8 cellular contexts compared by ENCODE assay signal in the genomic region with DNA sequence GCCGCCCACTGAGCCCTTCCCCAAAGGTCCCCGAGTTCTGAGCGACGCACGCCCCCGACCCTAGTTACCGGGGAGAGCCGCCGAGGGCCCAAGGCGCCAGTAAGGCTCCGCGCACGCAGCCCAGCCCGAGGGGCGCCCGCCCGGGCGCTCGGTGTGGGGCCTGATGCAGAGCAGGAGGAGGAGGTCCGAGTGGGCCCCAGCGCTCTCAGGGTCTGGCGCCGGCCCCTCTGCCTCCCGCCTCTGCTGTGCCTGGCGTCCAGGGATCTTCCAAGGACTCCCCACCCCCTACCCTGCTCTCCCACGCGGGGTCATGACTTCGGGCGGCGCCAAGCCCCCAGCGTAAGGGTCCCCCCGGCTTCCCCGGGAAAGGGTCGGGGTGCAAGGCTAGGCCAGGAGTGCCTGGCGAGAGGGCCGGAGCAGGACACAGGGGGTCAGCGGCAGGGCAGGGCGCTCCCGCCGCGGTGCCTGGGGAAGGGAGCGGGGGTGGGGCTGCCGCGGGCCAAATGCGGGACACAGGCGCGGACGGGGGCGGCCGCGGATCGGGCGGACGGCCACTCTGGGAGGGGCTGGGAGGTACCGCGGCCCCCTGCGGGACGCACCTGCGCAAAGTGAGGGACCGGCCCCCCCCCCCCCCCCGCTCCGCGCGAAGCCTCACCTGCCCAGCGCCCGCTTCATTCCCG. TPM values are rescaled to one million over a fixed set of nuclear protein-coding genes. Genes with fewer than 3 reads are reported as not detected.
DNase-seq lines count a peak whose midpoint lies in the region; ATAC-seq, FAIRE-seq and TF ChIP-seq lines count a peak whose summit lies in the region.

No MANE protein-coding gene starts in this region.

- under 1% methylated on average over 40 of the region's 67 CpGs for WGBS in GM12878 (ENCODE audit: insufficient coverage, insufficient replicate concordance, low lambda C conversion rate, missing lambda C conversion rate)
- WGBS in small intestine, 3 donors: 0 to 1% (median 0%) methylated on average over 33 to 67 of the region's 67 CpGs

- BruUV-seq in GM12878 (replicated peaks; lab: Mats Ljungman, UMichigan): no TSS peak

- POLR2A ChIA-PET in GM12878 (lab: Charles Lee): interaction anchor here (1.4 kb wide), 1 partner anchor 18 kb away, joined by 3 read pairs; a partner anchor contains a TSS

- H3K4me1 ChIP-seq in SJSA1 (replicated peaks) (peaks cover 7% of the 10 kb centered on the region), GM12878 (ENCODE audit: control insufficient read depth, insufficient read depth, low read length) (no peaks in the 10 kb centered on the region; the same call in 1 of the 2 replicates), iPS-20b (ENCODE audit: insufficient read depth, low read length) (no peaks in the 10 kb centered on the region; the same call in 1 of the 2 replicates), small intestine (ENCODE audit: control insufficient read depth in 2 of 2, insufficient read depth in 1 of 2, low read depth in 1 of 2, low read length in 1 of 2) (no peaks in the 10 kb centered on the region)

- H3K4me2 ChIP-seq in GM12878 (ENCODE audit: control insufficient read depth, insufficient read depth): peak overlapping the region; percentile 56

- in situ Hi-C loops in GM12878 (cut with MboI): loop anchor here (5.0 kb wide), 1 partner anchor 93 kb away; no protein-coding TSS in a partner anchor

- ATAC-seq in GM19395 (IDR thresholded peaks at IDR 0.05; ENCODE audit: unreplicated experiment): peak; percentile 35
- peak; percentile 29 for ATAC-seq in HG03439 (IDR thresholded peaks at IDR 0.05; ENCODE audit: unreplicated experiment)
- ATAC-seq in GM12878: peak; percentile 57

- H3K36me3 ChIP-seq in SJSA1: peaks cover 22% of the 10 kb centered on the region
- no peaks in the 10 kb centered on the region; a peak in 1 of 4 replicates for H3K36me3 ChIP-seq in GM12878 (ENCODE audit: control insufficient read depth in 2 of 2, insufficient read depth in 2 of 2, low read length in 1 of 2)
- peaks cover 7% of the 10 kb centered on the region; the same call in 1 of the 2 replicates for H3K36me3 ChIP-seq in iPS-20b (ENCODE audit: insufficient read depth, low read depth, low read length)
- no peaks in the 10 kb centered on the region for H3K36me3 ChIP-seq in small intestine (ENCODE audit: control insufficient read depth in 2 of 2, insufficient read depth in 2 of 2, low read length in 2 of 2)

- TF ChIP-seq CTCF in C4-2B (conservative IDR thresholded peaks at IDR 0.05): no peak
- no peak for TF ChIP-seq CTCF in GM12878 (IDR thresholded peaks at IDR 0.05 in 2 of 3, conservative IDR thresholded peaks at IDR 0.05 in 1 of 3; ENCODE audit: control insufficient read depth in 2 of 3, extremely low read depth in 1 of 3, insufficient read depth in 1 of 3, low read depth in 3 of 3, low read length in 3 of 3)

- TF ChIP-seq POLR2A in GM12878 (IDR thresholded peaks at IDR 0.05; ENCODE audit: low read depth, low read length): no peak

- TF ChIP-seq EP300 in GM12878 (IDR thresholded peaks at IDR 0.05; ENCODE audit: borderline replicate concordance in 1 of 2, control insufficient read depth in 1 of 2, low read depth in 2 of 2, low read length in 2 of 2): no peak

- FAIRE-seq in GM12878 (lab: Jason Lieb, UNC): no peak
- FAIRE-seq in small intestine (lab: Jason Lieb, UNC): no peak

- RAD21 ChIA-PET in GM12878 (lab: Charles Lee; ENCODE audit: unreplicated experiment): interaction anchor here (1.0 kb wide), 1 partner anchor 91 kb away, joined by 6 read pairs; no protein-coding TSS in a partner anchor

- peak overlapping the region; percentile 51 for H2AFZ ChIP-seq in GM12878 (ENCODE audit: control insufficient read depth, low read depth, low read length)

- peak overlapping the region; percentile 87 for H3K9ac ChIP-seq in GM12878 (ENCODE audit: control insufficient read depth, insufficient read depth, low read length)
- peak overlapping the region; percentile 87; the same call in 1 of the 2 replicates for H3K9ac ChIP-seq in iPS-20b (ENCODE audit: low read depth, low read length)

- SMC1A ChIA-PET in GM12878 (lab: Charles Lee; ENCODE audit: uncharacterized antibody, unreplicated experiment): no interaction called here

- H3K4me3 ChIP-seq in SJSA1 (peak overlapping the region; percentile 100), GM12878 (peak overlapping the region; percentile 78), iPS-20b (ENCODE audit: low read length) (peak overlapping the region; percentile 72), small intestine (ENCODE audit: low read depth in 1 of 2, low read length in 2 of 2) (peak overlapping the region; percentile 81 to 95)

- H3K27me3 ChIP-seq in SJSA1 (replicated peaks) (no peaks in the 10 kb centered on the region), GM12878 (replicated peaks in 1 of 2; ENCODE audit: control insufficient read depth in 2 of 2, insufficient read depth in 2 of 2, low read length in 1 of 2) (no peaks in the 10 kb centered on the region), iPS-20b (ENCODE audit: insufficient read depth, low read length) (peaks cover 4% of the 10 kb centered on the region; the same call in 1 of the 2 replicates), small intestine (ENCODE audit: control insufficient read depth in 2 of 2, insufficient read depth in 2 of 2, low read length in 2 of 2) (no peaks in the 10 kb centered on the region)

- H4K20me1 ChIP-seq in GM12878 (ENCODE audit: control insufficient read depth, insufficient read depth): no peaks in the 10 kb centered on the region

- H3K27ac ChIP-seq in C4-2B: peak overlapping the region; percentile 96
- H3K27ac ChIP-seq in SJSA1: peak overlapping the region; percentile 80
- H3K27ac ChIP-seq in GM12878 (ENCODE audit: control insufficient read depth, insufficient read depth): peak overlapping the region; percentile 75
- H3K27ac ChIP-seq in iPS-20b (ENCODE audit: low read length): no peak overlapping the region
- peak overlapping the region; percentile 93 to 97 for H3K27ac ChIP-seq in small intestine (ENCODE audit: low read depth in 1 of 2, low read length in 1 of 2)

- H3K9me3 ChIP-seq in SJSA1 (replicated peaks): no peaks in the 10 kb centered on the region
- H3K9me3 ChIP-seq in GM12878 (replicated peaks; ENCODE audit: control insufficient read depth, insufficient read depth, low read length): no peaks in the 10 kb centered on the region
- H3K9me3 ChIP-seq in iPS-20b (ENCODE audit: insufficient read depth, low read depth, low read length): no peaks in the 10 kb centered on the region
- H3K9me3 ChIP-seq in small intestine (ENCODE audit: control insufficient read depth, low read depth): no peaks in the 10 kb centered on the region

- H3K79me2 ChIP-seq in GM12878 (ENCODE audit: control insufficient read depth, insufficient read depth, low read length): peaks cover 40% of the 10 kb centered on the region

- DNase-seq in SJSA1 (ENCODE audit: low read depth in 1 of 2, low spot score in 2 of 2) (peak; percentile 49 to 60), GM12878 (ENCODE audit: low read depth, low spot score) (no peak), small intestine (peak; percentile 40), COLO829 (ENCODE audit: low spot score) (no peak)

- TF ChIP-seq RAD21 in GM12878 (IDR thresholded peaks at IDR 0.05; ENCODE audit: insufficient read depth, low read depth, low read length): no peak

- CTCF ChIA-PET in GM12878 (lab: Yijun Ruan, JAX): no interaction called here

- intact Hi-C loops in GM12878 (cut with micrococcal nuclease; ENCODE audit: unreplicated experiment): loop anchor here (2.0 kb wide), 1 partner anchor 71 kb away; no protein-coding TSS in a partner anchor

TF ChIP-seq in GM12878, 131 proteins besides CTCF, POLR2A, EP300 and RAD21 (continues in another document):
- peak; percentile 75 for TF ChIP-seq NR2F1 (conservative IDR thresholded peaks at IDR 0.05)

RNA-seq across cellular contexts. Expression of a gene that starts 0.6 kb away (rescaled TPM):
- total RNA-seq in SJSA1 (2014; rRNA removed; shearing (Covaris generic)): 70.9 and 117 TPM in 2 replicates
- total RNA-seq in GM12878 (2013; cell fraction: nucleolus; rRNA removed): 30.6 and 34.6 TPM in 2 replicates
- total RNA-seq in GM12878 (2014; rRNA removed): 22.8 and 33.0 TPM in 2 replicates
- 15.9 and 22.0 TPM in 2 replicates for total RNA-seq in GM12878 (2014; rRNA removed; fragmentation: Illumina TruSeq; extraction: Trizol)
- 37.1 and 42.2 TPM in 2 replicates for total RNA-seq in GM12878 (2021)
- 28.3 TPM for polyA plus RNA-seq in GM12878 (2011; ENCODE audit: low read depth)
- polyA plus RNA-seq in GM12878 (2011; rRNA removed): 14.2 and 16.1 TPM in 2 replicates
- polyA plus RNA-seq in GM12878 (2011; cell fraction: cytosol; rRNA removed): 19.5 and 21.7 TPM in 2 replicates
- polyA plus RNA-seq in GM12878 (2011; cell fraction: nucleus; rRNA removed): 23.4 and 24.7 TPM in 2 replicates
- 28.7 and 33.4 TPM in 2 replicates for polyA plus RNA-seq in GM12878 (2012)
- 19.8 and 27.6 TPM in 2 replicates for polyA plus RNA-seq in GM12878 (2014; fragmentation: Illumina TruSeq; extraction: Trizol)
- polyA plus RNA-seq in GM12878 (2014; fragmentation: Nextera tagmentation; extraction: Ambion mirVana): 1 to 10 TPM; 1.5 to 4.1 TPM
- polyA plus RNA-seq in GM12878 (2014; rRNA removed): 25.7 and 28.8 TPM in 2 replicates
- polyA plus RNA-seq in GM12878 (2016; fragmentation: Nextera tagmentation; extraction: Ambion mirVana): 10 to 100 TPM; 52.4 to 61.8 TPM
- 21.3 and 24.1 TPM in 2 replicates for polyA minus RNA-seq in GM12878 (2011; rRNA and poly(A)+ RNA removed)
- polyA minus RNA-seq in GM12878 (2011; cell fraction: cytosol; rRNA and poly(A)+ RNA removed): 4.7 and 15.1 TPM in 2 replicates
- polyA minus RNA-seq in GM12878 (2011; cell fraction: nucleus; rRNA and poly(A)+ RNA removed): 13.9 and 28.6 TPM in 2 replicates
- 10 to 100 TPM; 28.0 to 64.0 (median 45.8) TPM for polyA plus RNA-seq in small intestine

RNA-seq across cellular contexts. Expression of a gene that starts 17.5 kb away (rescaled TPM):
- total RNA-seq in SJSA1 (2014; rRNA removed; shearing (Covaris generic)): 42.5 and 49.5 TPM in 2 replicates
- 16.8 and 17.9 TPM in 2 replicates for total RNA-seq in GM12878 (2013; cell fraction: nucleolus; rRNA removed)
- total RNA-seq in GM12878 (2014; rRNA removed) (31.1 and 35.3 TPM in 2 replicates), GM12878 (2014; rRNA removed; fragmentation: Illumina TruSeq; extraction: Trizol) (26.1 and 29.1 TPM in 2 replicates), GM12878 (2021) (33.8 and 35.6 TPM in 2 replicates)
- 6.9 TPM for polyA plus RNA-seq in GM12878 (2011; ENCODE audit: low read depth)
- polyA plus RNA-seq in GM12878 (2011; rRNA removed) (34.1 and 47.5 TPM in 2 replicates), GM12878 (2014; fragmentation: Illumina TruSeq; extraction: Trizol) (25.2 and 30.0 TPM in 2 replicates), GM12878 (2014; fragmentation: Nextera tagmentation; extraction: Ambion mirVana) (10 to 100 TPM; 13.0 to 20.0 TPM), GM12878 (2014; rRNA removed) (25.3 and 29.6 TPM in 2 replicates), GM12878 (2016; fragmentation: Nextera tagmentation; extraction: Ambion mirVana) (10 to 100 TPM; 40.5 to 44.6 TPM), small intestine (1 to 10 TPM in 1 of 3 donors, under 1 TPM in 2; 0.81 to 7.8 (median 0.89) TPM)
- polyA plus RNA-seq in GM12878 (2011; cell fraction: cytosol; rRNA removed): 15.9 and 18.7 TPM in 2 replicates
- 10.0 and 15.1 TPM in 2 replicates for polyA plus RNA-seq in GM12878 (2011; cell fraction: nucleus; rRNA removed)
- 8.0 and 10.6 TPM in 2 replicates for polyA plus RNA-seq in GM12878 (2012)
- 16.5 and 18.3 TPM in 2 replicates for polyA minus RNA-seq in GM12878 (2011; rRNA and poly(A)+ RNA removed)
- 8.8 and 10.1 TPM in 2 replicates for polyA minus RNA-seq in GM12878 (2011; cell fraction: cytosol; rRNA and poly(A)+ RNA removed)
- polyA minus RNA-seq in GM12878 (2011; cell fraction: nucleus; rRNA and poly(A)+ RNA removed): 4.0 and 9.7 TPM in 2 replicates

Comparison
In these comparisons a context has a peak if more than half of its experiments do, and no peak if none do; other contexts are left out.
1. DNase-seq: peak in SJSA1 (2 of 2) and small intestine (single experiment); none in GM12878 (single experiment) and COLO829 (single experiment).
2. Peak in every context shown above with its lines, with median percentiles within 50 percentile points of each other: ATAC-seq and H3K4me3 ChIP-seq.